Comparison of ENCODE assay signal across 1 cellular context in the genomic region with DNA sequence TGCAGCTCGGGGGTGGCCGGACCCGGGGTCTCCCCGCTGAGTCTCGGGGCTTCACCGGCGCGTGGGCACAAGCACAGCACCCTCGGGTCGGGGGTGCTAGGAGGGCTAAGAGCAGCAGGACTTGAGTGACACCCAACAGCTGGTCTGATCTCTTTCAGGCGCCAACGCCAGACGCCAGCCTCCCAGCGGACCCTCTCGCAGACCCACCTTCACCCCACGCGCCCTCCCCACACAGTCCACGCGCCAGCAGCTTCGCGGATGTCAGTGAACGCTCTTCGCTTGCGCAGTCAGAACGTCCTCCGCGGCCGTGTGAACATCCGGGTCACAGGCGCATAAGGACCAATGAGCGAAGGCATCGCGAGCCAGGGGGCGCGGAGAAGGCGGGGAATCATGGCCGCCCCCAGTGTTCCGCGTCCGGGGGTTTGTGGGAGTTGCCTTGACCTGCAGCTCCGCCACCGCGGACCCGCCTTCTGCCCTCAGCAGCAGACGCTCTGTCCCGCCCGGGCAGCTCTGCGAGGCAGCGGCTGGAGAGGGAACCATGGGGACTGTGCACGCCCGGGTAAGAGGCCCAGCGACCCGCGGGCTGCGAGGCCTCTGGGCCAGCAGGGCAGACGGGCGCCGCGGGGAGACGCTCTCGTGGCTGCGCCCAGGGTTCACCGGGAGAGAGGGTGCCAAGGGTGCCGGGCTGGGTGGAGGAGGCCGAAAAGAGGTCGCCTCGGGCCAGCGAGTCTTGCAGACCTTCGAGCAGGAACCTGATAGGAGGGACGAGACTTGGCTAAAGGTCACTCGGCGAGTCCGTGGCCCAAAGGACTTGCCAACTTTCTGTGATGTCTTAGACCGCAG.
TF ChIP-seq lines count a peak whose summit lies in the region.

Gene SAMM50 (plus strand): TSS at position 403 of the 843 bp plus-strand sequence. CDS start 136 bp downstream, at position 539.

TF ChIP-seq in HEK293, 187 proteins besides CTCF, POLR2A, EP300 and RAD21 (continued from another document and continues in another):
- TF ChIP-seq, protein P1, sequence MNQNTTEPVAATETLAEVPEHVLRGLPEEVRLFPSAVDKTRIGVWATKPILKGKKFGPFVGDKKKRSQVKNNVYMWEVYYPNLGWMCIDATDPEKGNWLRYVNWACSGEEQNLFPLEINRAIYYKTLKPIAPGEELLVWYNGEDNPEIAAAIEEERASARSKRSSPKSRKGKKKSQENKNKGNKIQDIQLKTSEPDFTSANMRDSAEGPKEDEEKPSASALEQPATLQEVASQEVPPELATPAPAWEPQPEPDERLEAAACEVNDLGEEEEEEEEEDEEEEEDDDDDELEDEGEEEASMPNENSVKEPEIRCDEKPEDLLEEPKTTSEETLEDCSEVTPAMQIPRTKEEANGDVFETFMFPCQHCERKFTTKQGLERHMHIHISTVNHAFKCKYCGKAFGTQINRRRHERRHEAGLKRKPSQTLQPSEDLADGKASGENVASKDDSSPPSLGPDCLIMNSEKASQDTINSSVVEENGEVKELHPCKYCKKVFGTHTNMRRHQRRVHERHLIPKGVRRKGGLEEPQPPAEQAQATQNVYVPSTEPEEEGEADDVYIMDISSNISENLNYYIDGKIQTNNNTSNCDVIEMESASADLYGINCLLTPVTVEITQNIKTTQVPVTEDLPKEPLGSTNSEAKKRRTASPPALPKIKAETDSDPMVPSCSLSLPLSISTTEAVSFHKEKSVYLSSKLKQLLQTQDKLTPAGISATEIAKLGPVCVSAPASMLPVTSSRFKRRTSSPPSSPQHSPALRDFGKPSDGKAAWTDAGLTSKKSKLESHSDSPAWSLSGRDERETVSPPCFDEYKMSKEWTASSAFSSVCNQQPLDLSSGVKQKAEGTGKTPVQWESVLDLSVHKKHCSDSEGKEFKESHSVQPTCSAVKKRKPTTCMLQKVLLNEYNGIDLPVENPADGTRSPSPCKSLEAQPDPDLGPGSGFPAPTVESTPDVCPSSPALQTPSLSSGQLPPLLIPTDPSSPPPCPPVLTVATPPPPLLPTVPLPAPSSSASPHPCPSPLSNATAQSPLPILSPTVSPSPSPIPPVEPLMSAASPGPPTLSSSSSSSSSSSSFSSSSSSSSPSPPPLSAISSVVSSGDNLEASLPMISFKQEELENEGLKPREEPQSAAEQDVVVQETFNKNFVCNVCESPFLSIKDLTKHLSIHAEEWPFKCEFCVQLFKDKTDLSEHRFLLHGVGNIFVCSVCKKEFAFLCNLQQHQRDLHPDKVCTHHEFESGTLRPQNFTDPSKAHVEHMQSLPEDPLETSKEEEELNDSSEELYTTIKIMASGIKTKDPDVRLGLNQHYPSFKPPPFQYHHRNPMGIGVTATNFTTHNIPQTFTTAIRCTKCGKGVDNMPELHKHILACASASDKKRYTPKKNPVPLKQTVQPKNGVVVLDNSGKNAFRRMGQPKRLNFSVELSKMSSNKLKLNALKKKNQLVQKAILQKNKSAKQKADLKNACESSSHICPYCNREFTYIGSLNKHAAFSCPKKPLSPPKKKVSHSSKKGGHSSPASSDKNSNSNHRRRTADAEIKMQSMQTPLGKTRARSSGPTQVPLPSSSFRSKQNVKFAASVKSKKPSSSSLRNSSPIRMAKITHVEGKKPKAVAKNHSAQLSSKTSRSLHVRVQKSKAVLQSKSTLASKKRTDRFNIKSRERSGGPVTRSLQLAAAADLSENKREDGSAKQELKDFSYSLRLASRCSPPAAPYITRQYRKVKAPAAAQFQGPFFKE (tag by site-specific recombination; IDR thresholded peaks at IDR 0.05; ENCODE audit: borderline replicate concordance), result no peak
- no peak for TF ChIP-seq ZNF585B (tag by site-specific recombination; IDR thresholded peaks at IDR 0.05)
- TF ChIP-seq, protein P2, sequence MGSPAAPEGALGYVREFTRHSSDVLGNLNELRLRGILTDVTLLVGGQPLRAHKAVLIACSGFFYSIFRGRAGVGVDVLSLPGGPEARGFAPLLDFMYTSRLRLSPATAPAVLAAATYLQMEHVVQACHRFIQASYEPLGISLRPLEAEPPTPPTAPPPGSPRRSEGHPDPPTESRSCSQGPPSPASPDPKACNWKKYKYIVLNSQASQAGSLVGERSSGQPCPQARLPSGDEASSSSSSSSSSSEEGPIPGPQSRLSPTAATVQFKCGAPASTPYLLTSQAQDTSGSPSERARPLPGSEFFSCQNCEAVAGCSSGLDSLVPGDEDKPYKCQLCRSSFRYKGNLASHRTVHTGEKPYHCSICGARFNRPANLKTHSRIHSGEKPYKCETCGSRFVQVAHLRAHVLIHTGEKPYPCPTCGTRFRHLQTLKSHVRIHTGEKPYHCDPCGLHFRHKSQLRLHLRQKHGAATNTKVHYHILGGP (tag by site-specific recombination; IDR thresholded peaks at IDR 0.05), result no peak
- TF ChIP-seq ZNF114 (tag by site-specific recombination; IDR thresholded peaks at IDR 0.05), result no peak
- TF ChIP-seq ZNF785 (tag by site-specific recombination; IDR thresholded peaks at IDR 0.05), result 0 out of 2 replicates have a peak, but pooled peaks have one; percentile 76
- no peak for TF ChIP-seq ZNF146 (tag by site-specific recombination; IDR thresholded peaks at IDR 0.05)
- no peak for TF ChIP-seq OVOL3 (tag by site-specific recombination; IDR thresholded peaks at IDR 0.05)
- TF ChIP-seq ZNF10 (tag by site-specific recombination; IDR thresholded peaks at IDR 0.05), result no peak
- peak; percentile 68 for TF ChIP-seq GLIS1 (tag by site-specific recombination; IDR thresholded peaks at IDR 0.05)
- TF ChIP-seq ZNF514 (tag by site-specific recombination; IDR thresholded peaks at IDR 0.05), result no peak
- TF ChIP-seq YY1 (tag by site-specific recombination; IDR thresholded peaks at IDR 0.05), result peak; percentile 95
- TF ChIP-seq, protein P3, sequence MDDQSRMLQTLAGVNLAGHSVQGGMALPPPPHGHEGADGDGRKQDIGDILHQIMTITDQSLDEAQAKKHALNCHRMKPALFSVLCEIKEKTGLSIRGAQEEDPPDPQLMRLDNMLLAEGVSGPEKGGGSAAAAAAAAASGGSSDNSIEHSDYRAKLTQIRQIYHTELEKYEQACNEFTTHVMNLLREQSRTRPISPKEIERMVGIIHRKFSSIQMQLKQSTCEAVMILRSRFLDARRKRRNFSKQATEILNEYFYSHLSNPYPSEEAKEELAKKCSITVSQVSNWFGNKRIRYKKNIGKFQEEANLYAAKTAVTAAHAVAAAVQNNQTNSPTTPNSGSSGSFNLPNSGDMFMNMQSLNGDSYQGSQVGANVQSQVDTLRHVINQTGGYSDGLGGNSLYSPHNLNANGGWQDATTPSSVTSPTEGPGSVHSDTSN (CRISPR knock-in tag; IDR thresholded peaks at IDR 0.05), result no peak
- peak; percentile 83; the same call in 1 of the 2 replicates for TF ChIP-seq KLF10 (tag by site-specific recombination; IDR thresholded peaks at IDR 0.05)
- peak; percentile 96 for TF ChIP-seq GLIS2 (tag by site-specific recombination; IDR thresholded peaks at IDR 0.05)
- TF ChIP-seq ZNF544 (tag by site-specific recombination; IDR thresholded peaks at IDR 0.05), result no peak
- no peak for TF ChIP-seq INSM2 (tag by site-specific recombination; IDR thresholded peaks at IDR 0.05)
- TF ChIP-seq ZNF548 (tag by site-specific recombination; IDR thresholded peaks at IDR 0.05), result no peak
- TF ChIP-seq ZNF155 (tag by site-specific recombination; IDR thresholded peaks at IDR 0.05), result no peak
- no peak for TF ChIP-seq ZNF354C (tag by site-specific recombination; IDR thresholded peaks at IDR 0.05; ENCODE audit: borderline replicate concordance, low read depth)
- TF ChIP-seq BCL11B (tag by site-specific recombination; IDR thresholded peaks at IDR 0.05; ENCODE audit: low read depth), result peak; percentile 18; the same call in 1 of the 2 replicates
- TF ChIP-seq ZFP69B (tag by site-specific recombination; IDR thresholded peaks at IDR 0.05), result no peak; the same call in 1 of the 2 replicates
- no peak for TF ChIP-seq ZNF670 (tag by site-specific recombination; IDR thresholded peaks at IDR 0.05; ENCODE audit: low read depth)
- TF ChIP-seq, protein P4, sequence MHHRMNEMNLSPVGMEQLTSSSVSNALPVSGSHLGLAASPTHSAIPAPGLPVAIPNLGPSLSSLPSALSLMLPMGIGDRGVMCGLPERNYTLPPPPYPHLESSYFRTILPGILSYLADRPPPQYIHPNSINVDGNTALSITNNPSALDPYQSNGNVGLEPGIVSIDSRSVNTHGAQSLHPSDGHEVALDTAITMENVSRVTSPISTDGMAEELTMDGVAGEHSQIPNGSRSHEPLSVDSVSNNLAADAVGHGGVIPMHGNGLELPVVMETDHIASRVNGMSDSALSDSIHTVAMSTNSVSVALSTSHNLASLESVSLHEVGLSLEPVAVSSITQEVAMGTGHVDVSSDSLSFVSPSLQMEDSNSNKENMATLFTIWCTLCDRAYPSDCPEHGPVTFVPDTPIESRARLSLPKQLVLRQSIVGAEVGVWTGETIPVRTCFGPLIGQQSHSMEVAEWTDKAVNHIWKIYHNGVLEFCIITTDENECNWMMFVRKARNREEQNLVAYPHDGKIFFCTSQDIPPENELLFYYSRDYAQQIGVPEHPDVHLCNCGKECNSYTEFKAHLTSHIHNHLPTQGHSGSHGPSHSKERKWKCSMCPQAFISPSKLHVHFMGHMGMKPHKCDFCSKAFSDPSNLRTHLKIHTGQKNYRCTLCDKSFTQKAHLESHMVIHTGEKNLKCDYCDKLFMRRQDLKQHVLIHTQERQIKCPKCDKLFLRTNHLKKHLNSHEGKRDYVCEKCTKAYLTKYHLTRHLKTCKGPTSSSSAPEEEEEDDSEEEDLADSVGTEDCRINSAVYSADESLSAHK (tag by site-specific recombination; IDR thresholded peaks at IDR 0.05), result no peak
- TF ChIP-seq KLF9 (tag by site-specific recombination; IDR thresholded peaks at IDR 0.05; ENCODE audit: low read depth), result peak; percentile 88
- TF ChIP-seq ZBTB7A (tag by site-specific recombination; IDR thresholded peaks at IDR 0.05; ENCODE audit: low read depth), result no peak; the same call in 1 of the 2 replicates
- TF ChIP-seq, protein P5, sequence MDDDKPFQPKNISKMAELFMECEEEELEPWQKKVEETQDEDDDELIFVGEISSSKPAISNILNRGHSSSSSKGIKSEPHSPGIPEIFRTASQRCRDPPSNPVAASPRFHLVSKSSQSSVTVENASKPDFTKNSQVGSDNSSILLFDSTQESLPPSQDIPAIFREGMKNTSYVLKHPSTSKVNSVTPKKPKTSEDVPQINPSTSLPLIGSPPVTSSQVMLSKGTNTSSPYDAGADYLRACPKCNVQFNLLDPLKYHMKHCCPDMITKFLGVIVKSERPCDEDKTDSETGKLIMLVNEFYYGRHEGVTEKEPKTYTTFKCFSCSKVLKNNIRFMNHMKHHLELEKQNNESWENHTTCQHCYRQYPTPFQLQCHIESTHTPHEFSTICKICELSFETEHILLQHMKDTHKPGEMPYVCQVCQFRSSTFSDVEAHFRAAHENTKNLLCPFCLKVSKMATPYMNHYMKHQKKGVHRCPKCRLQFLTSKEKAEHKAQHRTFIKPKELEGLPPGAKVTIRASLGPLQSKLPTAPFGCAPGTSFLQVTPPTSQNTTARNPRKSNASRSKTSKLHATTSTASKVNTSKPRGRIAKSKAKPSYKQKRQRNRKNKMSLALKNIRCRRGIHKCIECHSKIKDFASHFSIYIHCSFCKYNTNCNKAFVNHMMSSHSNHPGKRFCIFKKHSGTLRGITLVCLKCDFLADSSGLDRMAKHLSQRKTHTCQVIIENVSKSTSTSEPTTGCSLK (tag by site-specific recombination; IDR thresholded peaks at IDR 0.05), result no peak
- TF ChIP-seq ZNF626 (tag by site-specific recombination; IDR thresholded peaks at IDR 0.05), result no peak
- no peak for TF ChIP-seq ZNF658 (tag by site-specific recombination; IDR thresholded peaks at IDR 0.05)
- no peak for TF ChIP-seq TRIM28 (IDR thresholded peaks at IDR 0.05; ENCODE audit: borderline replicate concordance, low read length)
- peak; percentile 29; the same call in 1 of the 2 replicates for TF ChIP-seq ZNF600 (tag by site-specific recombination; IDR thresholded peaks at IDR 0.05)
- no peak for TF ChIP-seq ZNF366 (tag by site-specific recombination; conservative IDR thresholded peaks at IDR 0.05)
- no peak for TF ChIP-seq ZNF423 (tag by site-specific recombination; IDR thresholded peaks at IDR 0.05)
- TF ChIP-seq YY2 (tag by site-specific recombination; IDR thresholded peaks at IDR 0.05), result peak; percentile 98
- TF ChIP-seq ZNF416 (tag by site-specific recombination; IDR thresholded peaks at IDR 0.05), result no peak
- peak; percentile 74; the same call in 1 of the 2 replicates for TF ChIP-seq ZBTB20 (tag by site-specific recombination; IDR thresholded peaks at IDR 0.05)
- TF ChIP-seq MEIS1 (CRISPR knock-in tag; IDR thresholded peaks at IDR 0.05; ENCODE audit: borderline replicate concordance), result no peak
- no peak for TF ChIP-seq ZNF324 (tag by site-specific recombination; IDR thresholded peaks at IDR 0.05)
- peak; percentile 96 for TF ChIP-seq ZFHX2 (tag by site-specific recombination; conservative IDR thresholded peaks at IDR 0.05)
- TF ChIP-seq ZNF121 (tag by site-specific recombination; IDR thresholded peaks at IDR 0.05), result no peak
- TF ChIP-seq ZFP41 (tag by site-specific recombination; IDR thresholded peaks at IDR 0.05; ENCODE audit: borderline replicate concordance), result no peak
- TF ChIP-seq, protein P6, sequence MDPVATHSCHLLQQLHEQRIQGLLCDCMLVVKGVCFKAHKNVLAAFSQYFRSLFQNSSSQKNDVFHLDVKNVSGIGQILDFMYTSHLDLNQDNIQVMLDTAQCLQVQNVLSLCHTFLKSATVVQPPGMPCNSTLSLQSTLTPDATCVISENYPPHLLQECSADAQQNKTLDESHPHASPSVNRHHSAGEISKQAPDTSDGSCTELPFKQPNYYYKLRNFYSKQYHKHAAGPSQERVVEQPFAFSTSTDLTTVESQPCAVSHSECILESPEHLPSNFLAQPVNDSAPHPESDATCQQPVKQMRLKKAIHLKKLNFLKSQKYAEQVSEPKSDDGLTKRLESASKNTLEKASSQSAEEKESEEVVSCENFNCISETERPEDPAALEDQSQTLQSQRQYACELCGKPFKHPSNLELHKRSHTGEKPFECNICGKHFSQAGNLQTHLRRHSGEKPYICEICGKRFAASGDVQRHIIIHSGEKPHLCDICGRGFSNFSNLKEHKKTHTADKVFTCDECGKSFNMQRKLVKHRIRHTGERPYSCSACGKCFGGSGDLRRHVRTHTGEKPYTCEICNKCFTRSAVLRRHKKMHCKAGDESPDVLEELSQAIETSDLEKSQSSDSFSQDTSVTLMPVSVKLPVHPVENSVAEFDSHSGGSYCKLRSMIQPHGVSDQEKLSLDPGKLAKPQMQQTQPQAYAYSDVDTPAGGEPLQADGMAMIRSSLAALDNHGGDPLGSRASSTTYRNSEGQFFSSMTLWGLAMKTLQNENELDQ (tag by site-specific recombination; IDR thresholded peaks at IDR 0.05; ENCODE audit: low read depth), result no peak
- TF ChIP-seq ZFP3 (tag by site-specific recombination; IDR thresholded peaks at IDR 0.05; ENCODE audit: low read depth), result no peak
- TF ChIP-seq ZNF138 (tag by site-specific recombination; IDR thresholded peaks at IDR 0.05; ENCODE audit: borderline replicate concordance), result no peak
- TF ChIP-seq REPIN1 (tag by site-specific recombination; IDR thresholded peaks at IDR 0.05; ENCODE audit: low read depth), result no peak
- no peak for TF ChIP-seq SCRT2 (tag by site-specific recombination; IDR thresholded peaks at IDR 0.05)
- no peak for TF ChIP-seq ZNF473 (tag by site-specific recombination; IDR thresholded peaks at IDR 0.05)
